Comparison of ENCODE assay signal across 8 cellular contexts in the genomic region with DNA sequence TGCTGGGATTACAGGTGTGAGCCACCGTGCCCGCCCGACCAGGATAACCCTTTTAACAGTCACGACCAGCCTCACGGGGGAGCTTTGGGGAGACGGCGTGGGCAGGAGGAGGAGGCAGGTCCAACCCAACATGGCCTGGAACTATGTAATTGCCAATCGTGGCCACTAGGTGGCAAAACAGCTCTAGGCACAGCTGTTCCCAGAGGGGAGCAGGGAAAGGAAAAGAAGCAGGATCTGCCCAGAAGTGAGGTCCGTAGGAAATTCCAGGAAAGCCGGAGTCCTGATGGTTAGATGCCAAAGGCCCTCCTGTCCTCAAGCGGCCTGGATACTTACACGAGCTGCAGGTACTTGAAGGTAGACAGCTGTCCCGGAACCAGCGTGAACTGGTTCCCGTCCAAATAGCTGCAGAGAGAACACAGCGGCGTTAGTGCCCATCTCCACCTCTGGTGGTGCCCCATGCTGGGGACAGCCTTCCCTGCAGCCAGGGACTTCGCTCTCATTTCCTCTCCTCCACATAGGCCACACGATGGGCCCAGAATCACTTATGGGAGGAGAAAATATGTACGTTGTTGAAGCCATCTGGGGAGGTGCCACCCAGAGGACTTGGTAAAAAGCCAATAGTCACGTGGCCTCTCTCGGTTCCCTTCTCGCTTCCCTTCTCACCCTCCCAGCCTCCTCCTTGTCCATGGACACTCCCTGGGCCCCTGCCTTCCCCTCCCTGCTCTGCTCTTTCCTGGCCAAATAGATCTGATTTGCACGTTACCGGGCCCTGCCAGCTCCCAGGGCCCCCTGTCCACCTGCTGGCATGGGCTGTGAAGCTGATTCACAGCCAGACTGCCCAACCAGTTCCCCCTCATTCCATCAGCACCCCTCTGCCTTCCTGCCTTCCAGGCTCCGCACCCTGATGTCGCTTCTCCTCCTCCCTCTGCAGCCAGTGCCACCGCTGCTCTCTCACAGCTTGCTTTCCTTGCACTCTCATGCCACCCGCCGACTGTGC.
DNase-seq lines count a peak whose midpoint lies in the region; ATAC-seq, FAIRE-seq and TF ChIP-seq lines count a peak whose summit lies in the region.

No MANE protein-coding gene starts in this region.

- H3K4ac ChIP-seq in mesendoderm (ENCODE audit: low read depth, low read length) = no peak overlapping the region

- POLR2A ChIA-PET in A549 (lab: Yijun Ruan, JAX) = no interaction called here
- POLR2A ChIA-PET in activated CD4-positive, alpha-beta memory T cell treated with anti-CD3 and anti-CD28 coated beads for 36 hours (lab: Charles Lee) = no interaction called here

- no peak overlapping the region for H3K18ac ChIP-seq in mesendoderm (ENCODE audit: low read length)

- no peak for TF ChIP-seq EP300 in A549 (IDR thresholded peaks at IDR 0.05)

- H3K4me3 Mint-ChIP-seq in activated CD4-positive, alpha-beta memory T cell treated with anti-CD3 and anti-CD28 coated beads for 36 hours = peak overlapping the region; percentile 49

- H3K79me2 ChIP-seq in mesendoderm (ENCODE audit: control insufficient read depth, insufficient read depth, low read length) = no peaks in the 10 kb centered on the region

- H3K9me3 Mint-ChIP-seq in activated CD4-positive, alpha-beta memory T cell treated with anti-CD3 and anti-CD28 coated beads for 36 hours = no peaks in the 10 kb centered on the region

- peak overlapping the region; percentile 33 for H3K4me3 ChIP-seq in A549
- H3K4me3 ChIP-seq in effector memory CD4-positive, alpha-beta T cell (ENCODE audit: insufficient read depth, low read depth, low read length, poor library complexity, severe bottlenecking) = peak overlapping the region; percentile 31
- no peak overlapping the region for H3K4me3 ChIP-seq in mesendoderm (ENCODE audit: low read length)

- no peak overlapping the region for H4K8ac ChIP-seq in mesendoderm (ENCODE audit: low read depth, low read length)

- H3K79me1 ChIP-seq in mesendoderm (ENCODE audit: low read length) = no peaks in the 10 kb centered on the region

- no peak overlapping the region for H3K23ac ChIP-seq in mesendoderm (ENCODE audit: low read length)

- H3K27ac ChIP-seq in A549 = peak overlapping the region; percentile 58 to 64
- no peak overlapping the region for H3K27ac ChIP-seq in effector memory CD4-positive, alpha-beta T cell (ENCODE audit: insufficient read depth, low read length, poor library complexity, severe bottlenecking)
- no peak overlapping the region for H3K27ac ChIP-seq in mesendoderm (ENCODE audit: low read depth, low read length)

- CTCF ChIA-PET in A549 (lab: Yijun Ruan, JAX) = interaction anchor here (0.6 to 5.9 kb wide), 53 partner anchors 8 to 668 kb away, joined by 3 to 99 read pairs (median 5); no protein-coding TSS in a partner anchor
- CTCF ChIA-PET in activated CD4-positive, alpha-beta memory T cell treated with anti-CD3 and anti-CD28 coated beads for 36 hours (lab: Charles Lee) = interaction anchor here (0.6 to 5.3 kb wide), 54 partner anchors 9 to 667 kb away, joined by 3 to 88 read pairs (median 4); no protein-coding TSS in a partner anchor

- DNase-seq in A549 (ENCODE audit: low read depth in 1 of 2, low spot score in 1 of 2) (peak; percentile 85 to 87), NCI-H526 treated with DMSO at 0.1 percent for 48 hours (lab: John Stamatoyannopoulos, UW) (peak; percentile 48), mesendoderm (peak; percentile 95)
- DNase-seq in activated CD4-positive, alpha-beta memory T cell treated with anti-CD3 and anti-CD28 coated beads for 36 hours = peak; percentile 80
- DNase-seq in effector memory CD4-positive, alpha-beta T cell = peak; percentile 16 to 40 (median 29)
- peak; percentile 44 for DNase-seq in stimulated activated CD8-positive, alpha-beta memory T cell treated with anti-CD3 and anti-CD28 coated beads, Interleukin-12 subunit alpha, Interleukin-12 subunit beta, amount 100 ng/mL, for 4 hours (ENCODE audit: low read depth)

- intact Hi-C loops in activated CD4-positive, alpha-beta memory T cell treated with anti-CD3 and anti-CD28 coated beads for 36 hours (cut with micrococcal nuclease) = loop anchor here (1.0 kb wide), 1 partner anchor 173 kb away; no protein-coding TSS in a partner anchor

- H2AK5ac ChIP-seq in mesendoderm (ENCODE audit: low read length) = no peak overlapping the region

- peak; percentile 81 to 84 for TF ChIP-seq RAD21 in A549 (conservative IDR thresholded peaks at IDR 0.05 in 1 of 2, IDR thresholded peaks at IDR 0.05 in 1 of 2)

- no peak overlapping the region for H2BK15ac ChIP-seq in mesendoderm (replicated peaks; ENCODE audit: low read depth)

- TF ChIP-seq CTCF in A549 (IDR thresholded peaks at IDR 0.05) = peak; percentile 86

- no peaks in the 10 kb centered on the region for H3K4me1 ChIP-seq in A549
- H3K4me1 ChIP-seq in effector memory CD4-positive, alpha-beta T cell (ENCODE audit: control insufficient read depth, insufficient read depth, low read length, poor library complexity, severe bottlenecking) = no peaks in the 10 kb centered on the region
- H3K4me1 ChIP-seq in mesendoderm (ENCODE audit: control insufficient read depth, low read depth, low read length) = no peaks in the 10 kb centered on the region

- H2BK5ac ChIP-seq in mesendoderm (ENCODE audit: low read length) = no peak overlapping the region

- H3K9ac ChIP-seq in mesendoderm (ENCODE audit: low read length) = peak overlapping the region; percentile 35

- H3K4me2 ChIP-seq in A549 (peak overlapping the region; percentile 86), mesendoderm (ENCODE audit: low read length) (peak overlapping the region; percentile 73)

- H3K27me3 Mint-ChIP-seq in activated CD4-positive, alpha-beta memory T cell treated with anti-CD3 and anti-CD28 coated beads for 36 hours = peaks cover 8% of the 10 kb centered on the region

- no peaks in the 10 kb centered on the region for H3K27me3 ChIP-seq in effector memory CD4-positive, alpha-beta T cell (replicated peaks; ENCODE audit: control insufficient read depth, insufficient read depth, low read length, poor library complexity, severe bottlenecking)
- no peaks in the 10 kb centered on the region for H3K27me3 ChIP-seq in mesendoderm (ENCODE audit: insufficient read depth, low read length, poor library complexity)

- no peak overlapping the region for H2BK120ac ChIP-seq in mesendoderm (ENCODE audit: low read depth, low read length)

- H3K4me1 Mint-ChIP-seq in activated CD4-positive, alpha-beta memory T cell treated with anti-CD3 and anti-CD28 coated beads for 36 hours (ENCODE audit: low read depth) = peaks cover 8% of the 10 kb centered on the region

- H3K9me3 ChIP-seq in A549 = no peaks in the 10 kb centered on the region
- no peaks in the 10 kb centered on the region for H3K9me3 ChIP-seq in effector memory CD4-positive, alpha-beta T cell (ENCODE audit: control insufficient read depth, low read length)

- no peak for TF ChIP-seq POLR2A in A549 (IDR thresholded peaks at IDR 0.05; ENCODE audit: low read length)

- H3K56ac ChIP-seq in mesendoderm (ENCODE audit: low read length) = peak overlapping the region; percentile 73

- WGBS in A549 (ENCODE audit: missing lambda C conversion rate) = 28% methylated on average over 26 of the region's 30 CpGs
- WGBS in mesendoderm (ENCODE audit: extremely low coverage, insufficient coverage, low lambda C conversion rate) = no CpG with 5 or more reads among the region's 30 CpGs

- H3K36me3 ChIP-seq in effector memory CD4-positive, alpha-beta T cell (ENCODE audit: control insufficient read depth, insufficient read depth, low read length) = no peaks in the 10 kb centered on the region
- H3K36me3 ChIP-seq in mesendoderm (ENCODE audit: control insufficient read depth, insufficient read depth, low read length) = no peaks in the 10 kb centered on the region

- H3K27ac Mint-ChIP-seq in activated CD4-positive, alpha-beta memory T cell treated with anti-CD3 and anti-CD28 coated beads for 36 hours = no peak overlapping the region

- no peaks in the 10 kb centered on the region for H3K36me3 Mint-ChIP-seq in activated CD4-positive, alpha-beta memory T cell treated with anti-CD3 and anti-CD28 coated beads for 36 hours

- no peak overlapping the region for H4K5ac ChIP-seq in mesendoderm (ENCODE audit: low read length)

- no peak for FAIRE-seq in A549 (lab: Jason Lieb, UNC)

- ATAC-seq in A549 (peak; percentile 90 to 98), GM18868 (IDR thresholded peaks at IDR 0.05; ENCODE audit: unreplicated experiment) (peak; percentile 81), HG03469 (IDR thresholded peaks at IDR 0.05; ENCODE audit: unreplicated experiment) (peak; percentile 46)

TF ChIP-seq in A549, 52 proteins besides CTCF, POLR2A, EP300 and RAD21:
- TF ChIP-seq USF2 (IDR thresholded peaks at IDR 0.05) (peak; percentile 64; the same call in 1 of the 2 replicates), HEYL (CRISPR knock-in tag; IDR thresholded peaks at IDR 0.05) (no peak), BCL3 (IDR thresholded peaks at IDR 0.05) (no peak), ZC3H11A (IDR thresholded peaks at IDR 0.05) (no peak), SMC3 (IDR thresholded peaks at IDR 0.05) (peak; percentile 87)
- TF ChIP-seq, protein P1, sequence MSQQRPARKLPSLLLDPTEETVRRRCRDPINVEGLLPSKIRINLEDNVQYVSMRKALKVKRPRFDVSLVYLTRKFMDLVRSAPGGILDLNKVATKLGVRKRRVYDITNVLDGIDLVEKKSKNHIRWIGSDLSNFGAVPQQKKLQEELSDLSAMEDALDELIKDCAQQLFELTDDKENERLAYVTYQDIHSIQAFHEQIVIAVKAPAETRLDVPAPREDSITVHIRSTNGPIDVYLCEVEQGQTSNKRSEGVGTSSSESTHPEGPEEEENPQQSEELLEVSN (IDR thresholded peaks at IDR 0.05; ENCODE audit: borderline replicate concordance, low read depth) = peak; percentile 27; the same call in 1 of the 2 replicates

Comparison
In these comparisons a context has a peak if more than half of its experiments do, and no peak if none do; other contexts are left out.
1. DNase-seq: peak in every context shown above with its lines; median percentile 95 in mesendoderm; 86 in A549; 80 in activated CD4-positive, alpha-beta memory T cell treated with anti-CD3 and anti-CD28 coated beads for 36 hours; 48 in NCI-H526 treated with DMSO at 0.1 percent for 48 hours; 44 in stimulated activated CD8-positive, alpha-beta memory T cell treated with anti-CD3 and anti-CD28 coated beads, Interleukin-12 subunit alpha, Interleukin-12 subunit beta, amount 100 ng/mL, for 4 hours; 29 in effector memory CD4-positive, alpha-beta T cell.
2. H3K27ac ChIP-seq: peak in A549 (2 of 2); none in effector memory CD4-positive, alpha-beta T cell (single experiment) and mesendoderm (single experiment).
3. Peak in every context shown above with its lines, with median percentiles within 50 percentile points of each other: ATAC-seq.